In genomic region chr6:7546383-7546782, GRCh38 we compare ENCODE assay signal across 12 cellular contexts.
"Had no signal": no experiment of that assay in that cellular context is flagged by ENCODE, and none has a peak within 500 bp of the region (broad histone marks: within the 10 kb centered on the region; RNA-seq: fewer than 3 reads in every experiment).

No MANE protein-coding gene starts in this region.

- H2AFZ ChIP-seq: parathyroid adenoma had no signal

- DNase-seq: activated CD4-positive, alpha-beta T cell treated with anti-CD3 and anti-CD28 coated beads, Interleukin-2, amount 10 ng/mL, durations not matched to agents 7 days and 5 days; activated CD4-positive, CD25-positive, alpha-beta regulatory T cell; activated CD8-positive, alpha-beta memory T cell treated with anti-CD3 and anti-CD28 coated beads for 24 hours; activated naive CD4-positive, alpha-beta T cell treated with Interleukin-2 at 50 U/mL for 16 hours; activated naive CD8-positive, alpha-beta T cell treated with anti-CD3 and anti-CD28 coated beads, Interleukin-2, amount 50 U/mL, for 24 hours; effector CD4-positive, alpha-beta T cell; left ventricle myocardium superior; naive B cell; retina; SIG-M5; T-helper 17 cell had no signal

- H3K27ac Mint-ChIP-seq: activated CD4-positive, alpha-beta T cell treated with anti-CD3 and anti-CD28 coated beads, Interleukin-2, amount 10 ng/mL, durations not matched to agents 7 days and 5 days; activated naive CD8-positive, alpha-beta T cell treated with anti-CD3 and anti-CD28 coated beads, Interleukin-2, amount 50 U/mL, for 24 hours; T-helper 17 cell had no signal

- H3K27ac ChIP-seq: parathyroid adenoma had no signal

- ATAC-seq: activated naive CD8-positive, alpha-beta T cell treated with anti-CD3 and anti-CD28 coated beads, Interleukin-2, amount 50 U/mL, for 24 hours; left ventricle myocardium superior; T-helper 17 cell had no signal

- H3K9me3 Mint-ChIP-seq: activated CD4-positive, alpha-beta T cell treated with anti-CD3 and anti-CD28 coated beads, Interleukin-2, amount 10 ng/mL, durations not matched to agents 7 days and 5 days; activated naive CD8-positive, alpha-beta T cell treated with anti-CD3 and anti-CD28 coated beads, Interleukin-2, amount 50 U/mL, for 24 hours; naive B cell had no signal

- H3K4me3 Mint-ChIP-seq: activated CD4-positive, alpha-beta T cell treated with anti-CD3 and anti-CD28 coated beads, Interleukin-2, amount 10 ng/mL, durations not matched to agents 7 days and 5 days; activated naive CD8-positive, alpha-beta T cell treated with anti-CD3 and anti-CD28 coated beads, Interleukin-2, amount 50 U/mL, for 24 hours; T-helper 17 cell had no signal

- H3K4me1 Mint-ChIP-seq: activated naive CD8-positive, alpha-beta T cell treated with anti-CD3 and anti-CD28 coated beads, Interleukin-2, amount 50 U/mL, for 24 hours had no signal

- H3K9ac ChIP-seq: parathyroid adenoma had no signal

- H3K36me3 Mint-ChIP-seq: naive B cell had no signal
